1 cellular context compared by ENCODE assay signal in genomic region chr11:59218893-59219292, GRCh38.
TF ChIP-seq lines count a peak whose summit lies in the region.

No MANE protein-coding gene starts in this region.

TF ChIP-seq in IMR-90, 13 proteins besides CTCF, POLR2A, EP300 and RAD21:
- TF ChIP-seq NFE2L2 (IDR thresholded peaks at IDR 0.05; ENCODE audit: low read depth, low read length) (no peak), CHD1 (IDR thresholded peaks at IDR 0.05; ENCODE audit: low read depth, low read length) (no peak), CEBPB (IDR thresholded peaks at IDR 0.05; ENCODE audit: low read depth, low read length) (no peak), MAFK (IDR thresholded peaks at IDR 0.05; ENCODE audit: low read depth, low read length) (no peak), BHLHE40 (IDR thresholded peaks at IDR 0.05; ENCODE audit: low read depth, low read length) (no peak), ELK1 (IDR thresholded peaks at IDR 0.05; ENCODE audit: borderline replicate concordance, low read depth, low read length) (no peak), RCOR1 (IDR thresholded peaks at IDR 0.05; ENCODE audit: insufficient replicate concordance, low read length) (no peak), USF2 (IDR thresholded peaks at IDR 0.05; ENCODE audit: low read depth, low read length) (no peak), FOS (IDR thresholded peaks at IDR 0.05; ENCODE audit: low read depth, low read length) (no peak), MAZ (IDR thresholded peaks at IDR 0.05; ENCODE audit: borderline replicate concordance, low read depth, low read length) (no peak), RFX5 (IDR thresholded peaks at IDR 0.05; ENCODE audit: low read depth, low read length) (no peak), MXI1 (IDR thresholded peaks at IDR 0.05; ENCODE audit: borderline replicate concordance, low read depth, low read length) (no peak), SMC3 (IDR thresholded peaks at IDR 0.05; ENCODE audit: low read depth, low read length) (no peak)
